Comparison of ENCODE assay signal across 9 cellular contexts in the genomic region with DNA sequence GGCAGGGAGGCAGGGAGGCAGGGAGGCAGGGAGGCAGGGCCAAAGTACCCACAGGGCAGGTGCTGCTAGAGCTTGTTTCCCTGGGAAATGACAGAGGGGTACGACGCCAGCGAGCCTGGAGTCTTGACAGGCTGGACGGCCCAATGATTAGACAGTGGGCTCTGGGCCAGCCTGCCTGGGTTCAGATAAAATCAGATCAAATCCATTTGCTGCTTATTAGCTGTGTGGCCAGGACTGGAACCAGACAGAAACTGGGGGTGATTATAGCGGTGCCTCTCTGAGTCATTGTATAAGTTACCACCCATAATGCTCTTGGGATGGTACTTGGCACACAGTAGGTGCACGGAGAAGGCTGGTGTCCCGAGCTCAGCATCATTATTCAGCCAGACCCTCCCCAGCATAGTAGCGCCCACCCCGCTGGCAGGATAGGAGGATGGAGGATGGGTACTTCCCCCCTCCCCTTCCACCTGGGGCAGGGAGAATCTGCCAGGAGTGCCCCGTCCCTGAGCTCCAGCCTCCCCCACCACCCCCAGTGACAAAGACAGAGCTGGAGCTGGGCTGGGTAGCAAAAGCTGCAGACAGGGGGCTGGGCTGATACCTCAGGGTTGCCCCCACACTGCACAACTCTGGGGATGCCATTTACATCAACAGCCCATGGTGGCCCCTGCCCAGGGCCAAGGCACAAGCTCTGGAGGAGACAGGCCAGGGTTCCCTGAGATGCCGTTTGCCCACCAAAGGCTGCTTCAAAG.
DNase-seq lines count a peak whose midpoint lies in the region; ATAC-seq and TF ChIP-seq lines count a peak whose summit lies in the region.
"Had no signal": no experiment of that assay in that cellular context is flagged by ENCODE, and none has a peak within 500 bp of the region (broad histone marks: within the 10 kb centered on the region; RNA-seq: fewer than 3 reads in every experiment).

No MANE protein-coding gene starts in this region.

- 77 to 85% (median 84%) methylated on average over 10 to 11 of the region's 11 CpGs for WGBS in ovary, 3 donors

- DNase-seq in HL-60 (ENCODE audit: low read depth in 1 of 2, low spot score in 1 of 2) (no peak), colonic mucosa (no peak), osteoblast (ENCODE audit: insufficient read length, low spot score, missing footprints) (no peak), ovary (no peak), NOMO-1 treated with DMSO at 0.1 percent for 48 hours (lab: John Stamatoyannopoulos, UW; ENCODE audit: unreplicated experiment) (no peak)
- DNase-seq: PC-3 had no signal

- no peak overlapping the region for H2AFZ ChIP-seq in osteoblast (ENCODE audit: low read length)

- no peak for TF ChIP-seq POLR2A in ovary (IDR thresholded peaks at IDR 0.05)

- H3K9me3 ChIP-seq in DOHH2 (ENCODE audit: control insufficient read depth, insufficient read depth, low read length) (no peaks in the 10 kb centered on the region), colonic mucosa (no peaks in the 10 kb centered on the region), osteoblast (ENCODE audit: low read depth, low read length) (peaks cover 12% of the 10 kb centered on the region), ovary (peaks cover 0 to 7% of the 10 kb centered on the region in 2 donors)

- TF ChIP-seq CTCF in DOHH2 (IDR thresholded peaks at IDR 0.05; ENCODE audit: low read depth, low read length, poor library complexity, severe bottlenecking) (no peak), HL-60 (IDR thresholded peaks at IDR 0.05; ENCODE audit: insufficient read depth, low read length) (no peak), colonic mucosa (IDR thresholded peaks at IDR 0.05) (no peak), osteoblast (IDR thresholded peaks at IDR 0.05; ENCODE audit: extremely low read depth, low read depth, low read length) (no peak), ovary (IDR thresholded peaks at IDR 0.05) (no peak)

- ATAC-seq in HG02884 (IDR thresholded peaks at IDR 0.05; ENCODE audit: unreplicated experiment) (no peak), GM18870 (IDR thresholded peaks at IDR 0.05; ENCODE audit: unreplicated experiment) (no peak)
- ATAC-seq: PC-3 had no signal

- H3K27me3 ChIP-seq in DOHH2 (ENCODE audit: control insufficient read depth, low read length) (peaks cover 46% of the 10 kb centered on the region), HL-60 (ENCODE audit: insufficient read depth, poor library complexity, severe bottlenecking) (no peaks in the 10 kb centered on the region), colonic mucosa (no peaks in the 10 kb centered on the region), osteoblast (ENCODE audit: insufficient read depth, low read length) (peaks cover 19% of the 10 kb centered on the region), ovary (no peaks in the 10 kb centered on the region)

- H3K4me3 ChIP-seq in DOHH2 (ENCODE audit: low read length) (peak overlapping the region; percentile 43), HL-60 (replicated peaks; ENCODE audit: insufficient read depth, low read length) (no peak overlapping the region), colonic mucosa (no peak overlapping the region), osteoblast (ENCODE audit: insufficient read depth, low read length) (peak overlapping the region; percentile 29), ovary (no peak overlapping the region)

- intact Hi-C loops in colonic mucosa (cut with DNase I): no loop called here
- intact Hi-C loops in ovary (cut with DNase I): no loop called here

- no peak overlapping the region for H3K27ac ChIP-seq in DOHH2 (ENCODE audit: low read depth, low read length)
- peak overlapping the region; percentile 35; the same call in 1 of the 2 replicates for H3K27ac ChIP-seq in HL-60 (replicated peaks)
- H3K27ac ChIP-seq in colonic mucosa: peak overlapping the region; percentile 32
- H3K27ac ChIP-seq in osteoblast (ENCODE audit: low read depth, low read length): no peak overlapping the region
- H3K27ac ChIP-seq in ovary: no peak overlapping the region

- H4K20me1 ChIP-seq in DOHH2 (ENCODE audit: control insufficient read depth, insufficient read depth, low read depth, low read length): peaks cover 6% of the 10 kb centered on the region; the same call in 1 of the 2 replicates
- H4K20me1 ChIP-seq in osteoblast (ENCODE audit: insufficient read depth, low read length): peaks cover 9% of the 10 kb centered on the region

- peak overlapping the region; percentile 67 for H3K4me2 ChIP-seq in DOHH2 (ENCODE audit: low read length)
- peak overlapping the region; percentile 62 for H3K4me2 ChIP-seq in osteoblast (ENCODE audit: insufficient read depth, low read length)

- H3K9me2 ChIP-seq in DOHH2 (replicated peaks; ENCODE audit: control insufficient read depth, low read length): no peaks in the 10 kb centered on the region

- H3K9ac ChIP-seq in colonic mucosa (ENCODE audit: low read depth in 2 of 2, low read length in 2 of 2): peak overlapping the region; percentile 14 to 33

- no peak for TF ChIP-seq EP300 in ovary (IDR thresholded peaks at IDR 0.05)

- H3K4me1 ChIP-seq in DOHH2 (ENCODE audit: control insufficient read depth, low read length) (peaks cover 43% of the 10 kb centered on the region), colonic mucosa (no peaks in the 10 kb centered on the region), osteoblast (ENCODE audit: insufficient read depth, low read length) (peaks cover 23% of the 10 kb centered on the region), ovary (ENCODE audit: insufficient read depth) (peaks cover 2% of the 10 kb centered on the region)

- H3K36me3 ChIP-seq in DOHH2 (ENCODE audit: control insufficient read depth, low read length) (no peaks in the 10 kb centered on the region), colonic mucosa (no peaks in the 10 kb centered on the region), osteoblast (ENCODE audit: insufficient read depth, low read length) (no peaks in the 10 kb centered on the region), ovary (no peaks in the 10 kb centered on the region)

- H3F3A ChIP-seq in DOHH2 (ENCODE audit: control insufficient read depth, insufficient read depth): 0 out of 2 replicates have a peak, but pooled peaks cover 2% of the 10 kb centered on the region

- H3K79me2 ChIP-seq in DOHH2 (ENCODE audit: control insufficient read depth, low read length) (no peaks in the 10 kb centered on the region), osteoblast (ENCODE audit: insufficient read depth, low read length) (no peaks in the 10 kb centered on the region)

Comparison
In these comparisons a context has a peak if more than half of its experiments do, and no peak if none do; other contexts are left out.
1. H3K27ac ChIP-seq: peak in HL-60 (single experiment) and colonic mucosa (single experiment); none in DOHH2 (single experiment), osteoblast (single experiment) and ovary (0 of 2).
2. H3K4me3 ChIP-seq: peak in DOHH2 (single experiment) and osteoblast (single experiment); none in HL-60 (single experiment), colonic mucosa (single experiment) and ovary (single experiment).